ENCODE assay signal across 8 cellular contexts in the genomic region with DNA sequence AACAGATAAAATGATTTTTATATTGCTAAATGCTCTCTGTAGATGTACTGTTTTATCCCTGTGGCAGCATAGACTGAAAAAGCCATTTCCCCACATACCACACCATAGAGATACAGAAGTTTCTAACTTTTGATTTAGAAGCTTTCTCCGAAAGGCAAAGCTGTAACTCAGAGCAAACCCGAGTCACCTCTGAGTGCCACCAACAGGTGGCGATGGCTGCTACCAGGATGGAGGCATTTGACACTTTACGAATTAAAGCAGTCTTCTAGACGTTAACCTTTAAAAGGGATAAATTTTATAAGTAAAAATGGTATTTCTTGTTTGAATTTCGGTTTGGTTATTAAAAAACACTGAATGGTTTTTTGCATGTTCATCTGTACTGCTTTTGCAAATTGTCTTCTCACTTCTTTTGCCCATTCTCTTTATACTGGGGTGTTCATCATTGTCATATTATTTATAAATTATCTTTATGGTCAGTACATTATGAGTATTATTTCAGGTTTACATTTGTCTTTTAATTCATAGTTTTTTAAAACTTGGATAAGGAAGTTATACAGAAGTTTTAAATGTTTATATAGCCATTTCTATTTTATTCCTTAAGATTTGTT.
DNase-seq lines count a peak whose midpoint lies in the region; ATAC-seq and TF ChIP-seq lines count a peak whose summit lies in the region.

No MANE protein-coding gene starts in this region.

- TF ChIP-seq POLR2A in NB4 (IDR thresholded peaks at IDR 0.05; ENCODE audit: extremely low read depth, insufficient read length) (no peak), transverse colon (IDR thresholded peaks at IDR 0.05) (no peak)

- H3K9me2 ChIP-seq in hepatocyte (replicated peaks; ENCODE audit: insufficient read depth): no peaks in the 10 kb centered on the region

- H4K20me1 ChIP-seq in hepatocyte (ENCODE audit: insufficient read depth, poor library complexity, severe bottlenecking): no peaks in the 10 kb centered on the region

- no peaks in the 10 kb centered on the region for H3K36me3 ChIP-seq in adipocyte (ENCODE audit: control insufficient read depth, insufficient read depth, low read length, severe bottlenecking)
- H3K36me3 ChIP-seq in hepatocyte (replicated peaks; ENCODE audit: insufficient read depth, low read depth): no peaks in the 10 kb centered on the region
- H3K36me3 ChIP-seq in transverse colon: no peaks in the 10 kb centered on the region

- TF ChIP-seq CTCF in NB4 (IDR thresholded peaks at IDR 0.05; ENCODE audit: low read depth, low read length) (peak; percentile 92), hepatocyte (IDR thresholded peaks at IDR 0.05; ENCODE audit: poor library complexity) (peak; percentile 93), transverse colon (IDR thresholded peaks at IDR 0.05) (peak; percentile 33 to 50 (median 48))

- H3K4me1 ChIP-seq in adipocyte (ENCODE audit: control insufficient read depth, insufficient read depth, low read length) (peaks cover 8% of the 10 kb centered on the region), hepatocyte (ENCODE audit: insufficient read depth) (no peaks in the 10 kb centered on the region), transverse colon (no peaks in the 10 kb centered on the region)

- H3K27ac ChIP-seq in hepatocyte (no peak overlapping the region), transverse colon (no peak overlapping the region)

- DNase-seq in SHP77 (lab: John Stamatoyannopoulos, UW): peak; percentile 6 to 42
- no peak for DNase-seq in SHP77 treated with DMSO at 0.1 percent for 48 hours (lab: John Stamatoyannopoulos, UW)
- peak; percentile 56 for DNase-seq in NB4 (ENCODE audit: low read depth)
- DNase-seq in adipocyte (ENCODE audit: low read depth): peak; percentile 85
- peak; percentile 76 for DNase-seq in hepatocyte (ENCODE audit: low spot score)
- DNase-seq in transverse colon: peak; percentile 11
- no peak for DNase-seq in GOT3 (lab: John Stamatoyannopoulos, UW)

- no peaks in the 10 kb centered on the region for H3K27me3 ChIP-seq in adipocyte (replicated peaks; ENCODE audit: control insufficient read depth, insufficient read depth, low read length)
- peaks cover 34% of the 10 kb centered on the region for H3K27me3 ChIP-seq in hepatocyte
- H3K27me3 ChIP-seq in transverse colon: peaks cover 10% of the 10 kb centered on the region

- no peak overlapping the region for H3K9ac ChIP-seq in adipocyte (ENCODE audit: low read length)

- H3K9me3 ChIP-seq in adipocyte (ENCODE audit: control insufficient read depth, low read length) (no peaks in the 10 kb centered on the region), hepatocyte (ENCODE audit: low read depth) (no peaks in the 10 kb centered on the region), transverse colon (no peaks in the 10 kb centered on the region)

- peak; percentile 73 for ATAC-seq in GM21825 (IDR thresholded peaks at IDR 0.05; ENCODE audit: unreplicated experiment)

- H3K4me2 ChIP-seq in hepatocyte: no peak overlapping the region

- H3K79me2 ChIP-seq in hepatocyte: no peaks in the 10 kb centered on the region

- H3K4me3 ChIP-seq in NB4 (ENCODE audit: low read depth, low read length) (no peak overlapping the region), adipocyte (ENCODE audit: low read length) (no peak overlapping the region), hepatocyte (no peak overlapping the region), transverse colon (no peak overlapping the region)

- intact Hi-C loops in transverse colon (cut with DNase I; ENCODE audit: low total_unique reads): no loop called here

- no peak for TF ChIP-seq EP300 in transverse colon (IDR thresholded peaks at IDR 0.05; ENCODE audit: low read depth)

- H2AFZ ChIP-seq in hepatocyte: no peak overlapping the region

- WGBS in hepatocyte (ENCODE audit: low lambda C conversion rate, missing lambda C conversion rate): 8% methylated on average over 6 of the region's 6 CpGs
- 0 to 8% methylated on average over 1 to 6 of the region's 6 CpGs for WGBS in transverse colon (ENCODE audit: low coverage in 1 of 2), 2 donors

- in situ Hi-C loops in transverse colon (cut with MboI; ENCODE audit: low pct_ligation_motif_present in 1 of 4, low pct_unique_long_range_greater_than_20kb in 1 of 4, low sequenced_read_pairs in 3 of 4): loop anchor here in 2 of 4 donors (10.0 to 25.0 kb wide), 2 partner anchors 534 to 896 kb away; no protein-coding TSS in a partner anchor

Comparison
In these comparisons a context has a peak if more than half of its experiments do, and no peak if none do; other contexts are left out.
1. DNase-seq: peak in SHP77 (2 of 2), NB4 (single experiment), adipocyte (single experiment), hepatocyte (single experiment) and transverse colon (single experiment); none in SHP77 treated with DMSO at 0.1 percent for 48 hours (single experiment) and GOT3 (single experiment).
2. Peak in every context shown above with its lines, with median percentiles within 50 percentile points of each other: CTCF ChIP-seq.